1 cellular context compared by ENCODE assay signal in the genomic region with DNA sequence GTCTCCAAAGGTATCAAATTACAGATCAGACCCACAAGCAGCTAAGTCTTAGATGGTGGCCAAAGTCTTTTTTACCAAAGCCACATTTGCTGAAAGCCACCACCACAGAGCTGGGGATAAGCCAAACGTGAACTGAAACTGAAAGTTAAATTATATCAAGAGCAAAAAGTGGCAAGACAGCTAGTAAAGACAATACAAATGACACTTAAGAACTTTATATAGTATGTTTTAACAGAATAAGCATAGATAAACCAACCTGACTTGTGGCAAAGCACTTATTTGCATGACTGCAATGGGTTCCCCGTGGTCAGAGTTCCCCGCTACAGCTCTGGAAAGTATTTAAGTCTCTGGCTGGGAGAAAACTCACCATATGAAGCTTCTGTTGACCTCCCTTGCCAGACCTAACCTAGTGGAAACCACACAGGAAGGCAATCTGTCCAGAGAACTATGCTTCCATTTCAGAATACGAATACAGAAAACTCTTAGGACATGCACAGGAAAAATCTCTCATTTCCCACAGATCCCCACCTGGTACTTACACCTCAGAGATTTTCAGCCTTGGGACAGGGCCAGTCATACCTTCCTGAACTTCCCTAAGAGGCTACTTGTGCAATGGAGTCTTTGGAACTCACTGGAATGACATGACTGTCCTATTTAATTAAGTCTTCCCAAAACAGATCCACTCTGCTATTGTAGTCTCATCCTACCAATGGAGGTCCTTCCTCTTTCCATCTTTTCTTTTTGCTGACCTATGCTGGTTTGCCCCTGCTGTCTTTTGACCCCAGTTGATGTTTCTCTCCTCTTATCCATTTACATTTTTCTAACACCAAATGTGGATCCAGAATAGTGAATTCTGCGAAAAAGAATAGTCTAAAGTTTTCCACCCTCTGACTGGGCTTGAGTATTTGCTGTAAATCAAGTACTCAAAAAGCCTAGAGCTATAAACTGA.
TF ChIP-seq lines count a peak whose summit lies in the region.

No MANE protein-coding gene starts in this region.

TF ChIP-seq in SK-N-SH, 30 proteins besides CTCF, POLR2A, EP300 and RAD21 (continued from another document):
- TF ChIP-seq, protein P1, sequence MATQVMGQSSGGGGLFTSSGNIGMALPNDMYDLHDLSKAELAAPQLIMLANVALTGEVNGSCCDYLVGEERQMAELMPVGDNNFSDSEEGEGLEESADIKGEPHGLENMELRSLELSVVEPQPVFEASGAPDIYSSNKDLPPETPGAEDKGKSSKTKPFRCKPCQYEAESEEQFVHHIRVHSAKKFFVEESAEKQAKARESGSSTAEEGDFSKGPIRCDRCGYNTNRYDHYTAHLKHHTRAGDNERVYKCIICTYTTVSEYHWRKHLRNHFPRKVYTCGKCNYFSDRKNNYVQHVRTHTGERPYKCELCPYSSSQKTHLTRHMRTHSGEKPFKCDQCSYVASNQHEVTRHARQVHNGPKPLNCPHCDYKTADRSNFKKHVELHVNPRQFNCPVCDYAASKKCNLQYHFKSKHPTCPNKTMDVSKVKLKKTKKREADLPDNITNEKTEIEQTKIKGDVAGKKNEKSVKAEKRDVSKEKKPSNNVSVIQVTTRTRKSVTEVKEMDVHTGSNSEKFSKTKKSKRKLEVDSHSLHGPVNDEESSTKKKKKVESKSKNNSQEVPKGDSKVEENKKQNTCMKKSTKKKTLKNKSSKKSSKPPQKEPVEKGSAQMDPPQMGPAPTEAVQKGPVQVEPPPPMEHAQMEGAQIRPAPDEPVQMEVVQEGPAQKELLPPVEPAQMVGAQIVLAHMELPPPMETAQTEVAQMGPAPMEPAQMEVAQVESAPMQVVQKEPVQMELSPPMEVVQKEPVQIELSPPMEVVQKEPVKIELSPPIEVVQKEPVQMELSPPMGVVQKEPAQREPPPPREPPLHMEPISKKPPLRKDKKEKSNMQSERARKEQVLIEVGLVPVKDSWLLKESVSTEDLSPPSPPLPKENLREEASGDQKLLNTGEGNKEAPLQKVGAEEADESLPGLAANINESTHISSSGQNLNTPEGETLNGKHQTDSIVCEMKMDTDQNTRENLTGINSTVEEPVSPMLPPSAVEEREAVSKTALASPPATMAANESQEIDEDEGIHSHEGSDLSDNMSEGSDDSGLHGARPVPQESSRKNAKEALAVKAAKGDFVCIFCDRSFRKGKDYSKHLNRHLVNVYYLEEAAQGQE (IDR thresholded peaks at IDR 0.05; ENCODE audit: low read depth, low read length) = no peak
- TF ChIP-seq TAF1 (IDR thresholded peaks at IDR 0.05; ENCODE audit: borderline replicate concordance, low read depth, low read length) (no peak), TEAD4 (IDR thresholded peaks at IDR 0.05; ENCODE audit: borderline replicate concordance, insufficient read depth) (no peak), CHD2 (IDR thresholded peaks at IDR 0.05; ENCODE audit: low read length, partially characterized antibody) (no peak)
